In the genomic region with DNA sequence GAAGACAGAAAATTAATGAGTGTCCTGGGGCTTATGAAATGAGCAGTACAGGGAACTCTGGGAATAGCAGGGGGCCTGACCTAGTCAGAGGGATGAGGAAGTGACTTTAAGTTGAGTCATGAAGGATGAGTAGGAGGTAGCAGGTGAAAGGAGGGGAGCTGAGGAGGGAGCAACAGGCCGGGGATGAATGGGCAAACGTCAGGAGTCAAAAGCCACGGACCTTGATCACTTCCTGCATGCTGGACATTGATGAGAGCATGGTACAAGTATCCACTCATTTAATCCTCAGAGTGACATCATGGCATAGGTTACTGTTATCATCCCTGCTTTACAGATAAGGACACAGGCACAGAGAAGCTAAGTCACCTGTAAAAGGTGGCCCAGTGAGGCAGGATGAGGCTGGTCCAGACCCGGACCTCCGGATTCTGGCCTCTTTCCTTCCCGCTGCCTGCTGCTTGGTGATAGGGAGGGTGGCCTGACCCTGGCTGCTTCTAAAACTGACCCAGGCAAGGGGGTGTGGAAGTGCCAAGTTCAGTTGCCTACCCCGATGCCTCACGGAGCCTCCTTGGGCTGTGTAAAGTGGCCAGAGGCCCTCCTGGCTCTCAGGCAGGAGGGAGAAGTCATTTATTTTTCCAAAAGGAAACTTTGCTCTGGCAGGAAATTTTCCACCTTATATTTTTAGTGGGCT, we compare ENCODE assay signal across 11 cellular contexts. TPM values are rescaled to one million over a fixed set of nuclear protein-coding genes. Genes with fewer than 3 reads are reported as not detected.
A peak's percentile ranks its signal among the peaks of the same experiment; 100 is the strongest.
DNase-seq lines count a peak whose midpoint lies in the region; ATAC-seq and TF ChIP-seq lines count a peak whose summit lies in the region.
"Had no signal": no experiment of that assay in that cellular context is flagged by ENCODE, and none has a peak within 500 bp of the region (broad histone marks: within the 10 kb centered on the region; RNA-seq: fewer than 3 reads in every experiment).

No MANE protein-coding gene starts in this region.

- no peak for ATAC-seq in HG02642 (IDR thresholded peaks at IDR 0.05; ENCODE audit: poor library complexity, unreplicated experiment)

- H3K27me3 ChIP-seq in stomach, result peaks cover 0 to 10% (median 0%) of the 10 kb centered on the region in 3 donors
- H3K27me3 ChIP-seq in colonic mucosa, result no peaks in the 10 kb centered on the region
- H3K27me3 ChIP-seq in SJCRH30, result peaks cover 41% of the 10 kb centered on the region

- intact Hi-C loops in activated CD4-positive, alpha-beta memory T cell treated with anti-CD3 and anti-CD28 coated beads for 36 hours (cut with micrococcal nuclease), result no loop called here
- intact Hi-C loops in stomach (cut with DNase I; ENCODE audit: low total_unique reads), result no loop called here
- intact Hi-C loops in colonic mucosa (cut with DNase I), result no loop called here

- H3K27ac ChIP-seq in RWPE1, result no peak overlapping the region
- H3K27ac ChIP-seq in stomach, result peak overlapping the region in 3 of 5 donors; percentile 25 to 51 (median 50)
- no peak overlapping the region for H3K27ac ChIP-seq in colonic mucosa
- no peak overlapping the region for H3K27ac ChIP-seq in SJCRH30
- H3K27ac ChIP-seq: HL-60, SJSA1 had no signal

- WGBS in stomach, 5 donors, result 56 to 71% (median 68%) methylated on average over 5 to 8 of the region's 8 CpGs

- no peaks in the 10 kb centered on the region for H3K9me3 Mint-ChIP-seq in activated CD4-positive, alpha-beta memory T cell treated with anti-CD3 and anti-CD28 coated beads for 36 hours
- no peaks in the 10 kb centered on the region for H3K9me3 Mint-ChIP-seq in activated CD4-positive, alpha-beta memory T cell treated with anti-CD3 and anti-CD28 coated beads, Interleukin-2, amount 10 ng/mL, durations not matched to agents 7 days and 5 days

- no peaks in the 10 kb centered on the region for H3K36me3 ChIP-seq in stomach
- H3K36me3 ChIP-seq in colonic mucosa, result no peaks in the 10 kb centered on the region
- H3K36me3 ChIP-seq in SJCRH30, result no peaks in the 10 kb centered on the region
- H3K36me3 ChIP-seq: SJSA1 had no signal

- H3K9ac ChIP-seq in colonic mucosa (ENCODE audit: low read depth in 2 of 2, low read length in 2 of 2), result no peak overlapping the region

- H3K4me3 Mint-ChIP-seq in activated CD4-positive, alpha-beta memory T cell treated with anti-CD3 and anti-CD28 coated beads for 36 hours, result no peak overlapping the region
- no peak overlapping the region for H3K4me3 Mint-ChIP-seq in activated CD4-positive, alpha-beta memory T cell treated with anti-CD3 and anti-CD28 coated beads, Interleukin-2, amount 10 ng/mL, durations not matched to agents 7 days and 5 days
- H3K4me3 Mint-ChIP-seq: activated naive CD8-positive, alpha-beta T cell had no signal

- H3K4me3 ChIP-seq in fibroblast of pulmonary artery (replicated peaks; ENCODE audit: low read depth, low read length), result no peak overlapping the region
- no peak overlapping the region for H3K4me3 ChIP-seq in stomach
- no peak overlapping the region for H3K4me3 ChIP-seq in colonic mucosa
- no peak overlapping the region for H3K4me3 ChIP-seq in SJCRH30
- H3K4me3 ChIP-seq: SJSA1 had no signal

- CTCF ChIA-PET in activated CD4-positive, alpha-beta memory T cell treated with anti-CD3 and anti-CD28 coated beads for 36 hours (lab: Charles Lee), result interaction anchor here (0.8 to 1.4 kb wide), 2 partner anchors 30 to 36 kb away, joined by 3 to 6 read pairs; no protein-coding TSS in a partner anchor
- CTCF ChIA-PET in activated CD4-positive, alpha-beta memory T cell treated with anti-CD3 and anti-CD28 coated beads, Interleukin-2, amount 10 ng/mL, durations not matched to agents 7 days and 5 days (lab: Charles Lee), result no interaction called here
- CTCF ChIA-PET in RWPE1 (lab: Yijun Ruan, JAX), result interaction anchor here (1.2 kb wide), 1 partner anchor 338 kb away, joined by 3 read pairs; no protein-coding TSS in a partner anchor

- peaks cover 4% of the 10 kb centered on the region for H3K27me3 Mint-ChIP-seq in activated CD4-positive, alpha-beta memory T cell treated with anti-CD3 and anti-CD28 coated beads for 36 hours
- H3K27me3 Mint-ChIP-seq in activated CD4-positive, alpha-beta memory T cell treated with anti-CD3 and anti-CD28 coated beads, Interleukin-2, amount 10 ng/mL, durations not matched to agents 7 days and 5 days, result peaks cover 4% of the 10 kb centered on the region
- H3K27me3 Mint-ChIP-seq: activated naive CD8-positive, alpha-beta T cell had no signal

- H3K4me1 ChIP-seq in stomach (peaks cover 0 to 27% (median 5%) of the 10 kb centered on the region in 4 donors), colonic mucosa (no peaks in the 10 kb centered on the region), SJCRH30 (no peaks in the 10 kb centered on the region)
- H3K4me1 ChIP-seq: SJSA1 had no signal

- H3K36me3 Mint-ChIP-seq in activated CD4-positive, alpha-beta memory T cell treated with anti-CD3 and anti-CD28 coated beads for 36 hours, result no peaks in the 10 kb centered on the region
- H3K36me3 Mint-ChIP-seq in activated CD4-positive, alpha-beta memory T cell treated with anti-CD3 and anti-CD28 coated beads, Interleukin-2, amount 10 ng/mL, durations not matched to agents 7 days and 5 days (ENCODE audit: low read depth), result no peaks in the 10 kb centered on the region
- H3K36me3 Mint-ChIP-seq: activated naive CD8-positive, alpha-beta T cell had no signal

- H3K9me3 ChIP-seq in stomach (no peaks in the 10 kb centered on the region), colonic mucosa (no peaks in the 10 kb centered on the region), SJCRH30 (replicated peaks) (no peaks in the 10 kb centered on the region)

- H3K4me1 Mint-ChIP-seq in activated CD4-positive, alpha-beta memory T cell treated with anti-CD3 and anti-CD28 coated beads for 36 hours (ENCODE audit: low read depth), result peaks cover 17% of the 10 kb centered on the region
- peaks cover 9% of the 10 kb centered on the region for H3K4me1 Mint-ChIP-seq in activated CD4-positive, alpha-beta memory T cell treated with anti-CD3 and anti-CD28 coated beads, Interleukin-2, amount 10 ng/mL, durations not matched to agents 7 days and 5 days

- DNase-seq in activated CD4-positive, alpha-beta memory T cell treated with anti-CD3 and anti-CD28 coated beads for 36 hours, result peak; percentile 57
- DNase-seq in activated CD4-positive, alpha-beta memory T cell treated with anti-CD3 and anti-CD28 coated beads, Interleukin-2, amount 10 ng/mL, durations not matched to agents 7 days and 5 days, result no peak
- DNase-seq in RWPE1 (ENCODE audit: low spot score) (peak; percentile 91), fibroblast of pulmonary artery (ENCODE audit: low read depth) (peak; percentile 66), stomach (no peak), colonic mucosa (no peak), SJCRH30 (no peak)

- no peak overlapping the region for H3K27ac Mint-ChIP-seq in activated CD4-positive, alpha-beta memory T cell treated with anti-CD3 and anti-CD28 coated beads for 36 hours
- no peak overlapping the region for H3K27ac Mint-ChIP-seq in activated CD4-positive, alpha-beta memory T cell treated with anti-CD3 and anti-CD28 coated beads, Interleukin-2, amount 10 ng/mL, durations not matched to agents 7 days and 5 days
- H3K27ac Mint-ChIP-seq: activated naive CD8-positive, alpha-beta T cell had no signal

- POLR2A ChIA-PET in activated CD4-positive, alpha-beta memory T cell treated with anti-CD3 and anti-CD28 coated beads for 36 hours (lab: Charles Lee), result no interaction called here
- POLR2A ChIA-PET in activated CD4-positive, alpha-beta memory T cell treated with anti-CD3 and anti-CD28 coated beads, Interleukin-2, amount 10 ng/mL, durations not matched to agents 7 days and 5 days (lab: Charles Lee), result no interaction called here
- POLR2A ChIA-PET in RWPE1 (lab: Yijun Ruan, JAX; ENCODE audit: low non-redundant PET), result interaction anchor here (0.6 kb wide), 1 partner anchor 896 kb away, joined by 3 read pairs; no protein-coding TSS in a partner anchor

- no peak for TF ChIP-seq EP300 in stomach (IDR thresholded peaks at IDR 0.05)

- TF ChIP-seq CTCF in RWPE1 (conservative IDR thresholded peaks at IDR 0.05; ENCODE audit: low read depth) (no peak), fibroblast of pulmonary artery (IDR thresholded peaks at IDR 0.05; ENCODE audit: low read length, missing control alignments) (no peak), stomach (IDR thresholded peaks at IDR 0.05) (no peak), colonic mucosa (IDR thresholded peaks at IDR 0.05) (no peak)

- no peak for TF ChIP-seq POLR2A in stomach (IDR thresholded peaks at IDR 0.05)

RNA-seq across cellular contexts. Expression of gene CORO2B, which starts 7.6 kb away (rescaled TPM):
- under 1 TPM; 0.07 to 0.19 TPM for total RNA-seq in activated CD4-positive, alpha-beta memory T cell treated with anti-CD3 and anti-CD28 coated beads for 36 hours
- not detected for total RNA-seq in activated CD4-positive, alpha-beta memory T cell treated with anti-CD3 and anti-CD28 coated beads, Interleukin-2, amount 10 ng/mL, durations not matched to agents 7 days and 5 days
- 1 to 10 TPM in 3 of 5 donors, under 1 TPM in 1, not detected in 1; 0.89 to 2.8 (median 1.7) TPM for total RNA-seq in stomach
- polyA plus RNA-seq in stomach, result 1 to 10 TPM; 1.2 to 3.7 (median 3.2) TPM
- 1 to 10 TPM in 1 of 2 donors, under 1 TPM in 1; 0.77 to 1.2 TPM for total RNA-seq in colonic mucosa
- not detected in 2 replicates for total RNA-seq in SJCRH30 (2014; rRNA removed; shearing (Covaris generic))
- total RNA-seq: SJSA1 had no signal

Comparison
In these comparisons a context has a peak if more than half of its experiments do, and no peak if none do; other contexts are left out.
1. DNase-seq: peak in activated CD4-positive, alpha-beta memory T cell treated with anti-CD3 and anti-CD28 coated beads for 36 hours (single experiment), RWPE1 (single experiment) and fibroblast of pulmonary artery (single experiment); none in activated CD4-positive, alpha-beta memory T cell treated with anti-CD3 and anti-CD28 coated beads, Interleukin-2, amount 10 ng/mL, durations not matched to agents 7 days and 5 days (single experiment), stomach (single experiment), colonic mucosa (single experiment) and SJCRH30 (0 of 2).
2. H3K27ac ChIP-seq: peak in stomach (3 of 5); none in RWPE1 (single experiment), colonic mucosa (single experiment) and SJCRH30 (single experiment).